Comparison of ENCODE assay signal across 1 cellular context in the genomic region with DNA sequence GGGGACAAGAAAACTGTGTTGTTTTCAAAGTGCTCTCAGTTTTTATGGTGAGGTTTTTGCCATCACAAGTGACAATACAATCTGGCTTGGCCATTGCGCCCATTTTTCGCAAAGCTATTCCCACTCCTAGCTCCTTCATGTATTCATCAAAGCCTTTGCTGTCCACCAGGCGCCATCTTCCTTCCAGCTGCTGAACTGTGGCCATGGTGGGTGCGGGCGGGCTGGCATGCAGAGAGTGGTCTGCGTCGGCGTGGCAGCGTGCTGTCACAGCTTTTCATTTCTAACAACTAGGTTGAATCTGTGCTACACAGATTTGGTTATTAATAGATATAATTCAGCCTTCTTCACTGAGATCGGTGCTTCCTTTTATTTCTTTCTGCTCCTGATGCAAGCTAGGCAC. TPM values are rescaled to one million over a fixed set of nuclear protein-coding genes. Genes with fewer than 3 reads are reported as not detected.
"Had no signal": no experiment of that assay in that cellular context is flagged by ENCODE, and none has a peak within 500 bp of the region (broad histone marks: within the 10 kb centered on the region; RNA-seq: fewer than 3 reads in every experiment).

No MANE protein-coding gene starts in this region.

RNA-seq across cellular contexts. Expression of gene KLF5, which starts 42.0 kb away (rescaled TPM):
- total RNA-seq: G401 had no signal
